Comparison of ENCODE assay signal across 18 cellular contexts in genomic region chr1:68121536-68121935, GRCh38.
DNase-seq lines count a peak whose midpoint lies in the region; ATAC-seq and TF ChIP-seq lines count a peak whose summit lies in the region.
"Had no signal": no experiment of that assay in that cellular context is flagged by ENCODE, and none has a peak within 500 bp of the region (broad histone marks: within the 10 kb centered on the region; RNA-seq: fewer than 3 reads in every experiment).

No MANE protein-coding gene starts in this region.

- TF ChIP-seq POLR2A in spleen (IDR thresholded peaks at IDR 0.05) = no peak

- peaks cover 2% of the 10 kb centered on the region for H3K4me1 Mint-ChIP-seq in endodermal cell
- H3K4me1 Mint-ChIP-seq in T-helper 17 cell = peaks cover 4% of the 10 kb centered on the region

- H3K9me3 Mint-ChIP-seq in endodermal cell = no peaks in the 10 kb centered on the region
- H3K9me3 Mint-ChIP-seq: activated naive CD8-positive, alpha-beta T cell treated with anti-CD3 and anti-CD28 coated beads, Interleukin-2, amount 10 ng/mL, durations not matched to agents 7 days and 5 days; dendritic cell treated with granulocyte-macrophage colony-stimulating factor and Interleukin-4, amounts not matched to agents 40 ng/mL and 50 ng/mL, for 4 days had no signal

- no peaks in the 10 kb centered on the region for H3K9me2 ChIP-seq in PC-3 (replicated peaks; ENCODE audit: low read length)

- no peaks in the 10 kb centered on the region; the same call in 1 of the 2 replicates for H3K36me3 ChIP-seq in PC-3 (ENCODE audit: low read depth, low read length)
- peaks cover 60% of the 10 kb centered on the region for H3K36me3 ChIP-seq in endodermal cell (ENCODE audit: control insufficient read depth, insufficient read depth, low read length)
- peaks cover 0 to 36% (median 0%) of the 10 kb centered on the region in 6 donors for H3K36me3 ChIP-seq in spleen
- H3K36me3 ChIP-seq: SJCRH30 had no signal

- CTCF ChIA-PET in PC-3 (lab: Charles Lee) = interaction anchor here (1.0 to 1.8 kb wide), 2 partner anchors 201 to 263 kb away, joined by 3 to 10 read pairs; no protein-coding TSS in a partner anchor

- peak; percentile 39 for DNase-seq in AG09319 (ENCODE audit: extremely low read depth, low read depth)
- peak; percentile 63 for DNase-seq in PC-3
- DNase-seq in endodermal cell = peak; percentile 24
- DNase-seq in myocyte (ENCODE audit: low read depth) = peak; percentile 43
- DNase-seq in spleen = no peak
- DNase-seq in T-helper 17 cell = no peak
- DNase-seq: activated CD8-positive, alpha-beta memory T cell treated with anti-CD3 and anti-CD28 coated beads, Interleukin-2, amount 50 U/mL, for 4 hours; activated naive CD8-positive, alpha-beta T cell treated with anti-CD3 and anti-CD28 coated beads, Interleukin-2, amount 10 ng/mL, durations not matched to agents 7 days and 5 days; heart right ventricle; KBM-7; left lung; NCI-H187; occipital lobe; SJCRH30 had no signal

- intact Hi-C loops in PC-3 (cut with micrococcal nuclease) (loop anchor here (2.0 to 5.0 kb wide), 3 partner anchors 51 to 111 kb away; partner anchors contain the start of gene WLS), spleen (cut with DNase I; ENCODE audit: low total_unique reads) (loop anchor here (5.0 kb wide), 1 partner anchor 216 kb away; no protein-coding TSS in a partner anchor)

- H3K4me3 Mint-ChIP-seq in endodermal cell (no peak overlapping the region), T-helper 17 cell (no peak overlapping the region)
- H3K4me3 Mint-ChIP-seq: activated naive CD8-positive, alpha-beta T cell treated with anti-CD3 and anti-CD28 coated beads, Interleukin-2, amount 10 ng/mL, durations not matched to agents 7 days and 5 days; dendritic cell treated with granulocyte-macrophage colony-stimulating factor and Interleukin-4, amounts not matched to agents 40 ng/mL and 50 ng/mL, for 4 days had no signal

- peaks cover 2% of the 10 kb centered on the region for H3K27me3 Mint-ChIP-seq in endodermal cell (ENCODE audit: insufficient read depth)
- H3K27me3 Mint-ChIP-seq in T-helper 17 cell = peaks cover 11% of the 10 kb centered on the region
- H3K27me3 Mint-ChIP-seq: dendritic cell treated with granulocyte-macrophage colony-stimulating factor and Interleukin-4, amounts not matched to agents 40 ng/mL and 50 ng/mL, for 4 days had no signal

- BruUV-seq in PC-3 (replicated peaks; lab: Mats Ljungman, UMichigan) = no TSS peak

- peak overlapping the region; percentile 10; the same call in 1 of the 2 replicates for H3K27ac ChIP-seq in PC-3 (ENCODE audit: low read length)
- no peak overlapping the region for H3K27ac ChIP-seq in endodermal cell (ENCODE audit: low read depth, low read length)
- peak overlapping the region in 3 of 8 donors; percentile 17 to 45 (median 25) for H3K27ac ChIP-seq in spleen
- H3K27ac ChIP-seq: heart right ventricle, left lung, SJCRH30, VCaP had no signal

- H2AFZ ChIP-seq in PC-3 (ENCODE audit: low read length) = no peak overlapping the region

- no peak overlapping the region for H3K4me2 ChIP-seq in PC-3 (ENCODE audit: low read length)

- H3F3A ChIP-seq in PC-3 (ENCODE audit: low read length, unreplicated experiment) = no peaks in the 10 kb centered on the region

- peak; percentile 76 for ATAC-seq in PC-3
- ATAC-seq in GM18861 (IDR thresholded peaks at IDR 0.05; ENCODE audit: unreplicated experiment) = no peak
- no peak for ATAC-seq in GM19397 (IDR thresholded peaks at IDR 0.05; ENCODE audit: unreplicated experiment)
- no peak for ATAC-seq in T-helper 17 cell
- ATAC-seq: heart right ventricle, left lung had no signal

- H4K20me1 ChIP-seq in PC-3 (ENCODE audit: low read length) = no peaks in the 10 kb centered on the region

- TF ChIP-seq CTCF in AG09319 (IDR thresholded peaks at IDR 0.05; ENCODE audit: low read depth, low read length) (no peak), PC-3 (conservative IDR thresholded peaks at IDR 0.05; ENCODE audit: low read depth, low read length) (no peak), endodermal cell (conservative IDR thresholded peaks at IDR 0.05) (no peak), spleen (IDR thresholded peaks at IDR 0.05 in 8 of 11, conservative IDR thresholded peaks at IDR 0.05 in 3 of 11) (no peak)

- 71 to 100% methylated on average over 2 to 4 of the region's 4 CpGs for WGBS in endodermal cell (ENCODE audit: insufficient coverage in 1 of 2, insufficient read length in 1 of 2), 2 experiments
- 61 to 79% (median 65%) methylated on average over 4 of the region's 4 CpGs for WGBS in spleen, 5 donors

- POLR2A ChIA-PET in PC-3 (lab: Charles Lee; ENCODE audit: unreplicated experiment) = no interaction called here

- H3K27ac Mint-ChIP-seq in endodermal cell = no peak overlapping the region
- no peak overlapping the region for H3K27ac Mint-ChIP-seq in T-helper 17 cell
- H3K27ac Mint-ChIP-seq: activated naive CD8-positive, alpha-beta T cell treated with anti-CD3 and anti-CD28 coated beads, Interleukin-2, amount 10 ng/mL, durations not matched to agents 7 days and 5 days; dendritic cell treated with granulocyte-macrophage colony-stimulating factor and Interleukin-4, amounts not matched to agents 40 ng/mL and 50 ng/mL, for 4 days had no signal

- H3K9me3 ChIP-seq in PC-3 (ENCODE audit: low read length) (no peaks in the 10 kb centered on the region), endodermal cell (ENCODE audit: control insufficient read depth, low read length) (no peaks in the 10 kb centered on the region), spleen (no peaks in the 10 kb centered on the region), T-helper 17 cell (ENCODE audit: control insufficient read depth, low read length, poor library complexity, severe bottlenecking) (no peaks in the 10 kb centered on the region)
- H3K9me3 ChIP-seq: heart right ventricle, left lung, SJCRH30 had no signal

- H3K27me3 ChIP-seq in PC-3 (ENCODE audit: low read length) (no peaks in the 10 kb centered on the region), endodermal cell (ENCODE audit: control insufficient read depth, insufficient read depth, low read length, poor library complexity, severe bottlenecking) (no peaks in the 10 kb centered on the region), spleen (replicated peaks in 1 of 7) (no peaks in the 10 kb centered on the region)
- H3K27me3 ChIP-seq: heart right ventricle, left lung, SJCRH30 had no signal

- H3K9ac ChIP-seq in PC-3 (ENCODE audit: low read length) (no peak overlapping the region), endodermal cell (ENCODE audit: extremely low read depth, low read length, poor library complexity, severe bottlenecking) (no peak overlapping the region)

- no peak overlapping the region for H3K4me3 ChIP-seq in PC-3 (ENCODE audit: low read length)
- no peak overlapping the region for H3K4me3 ChIP-seq in endodermal cell (ENCODE audit: low read length)
- H3K4me3 ChIP-seq in spleen = no peak overlapping the region
- H3K4me3 ChIP-seq: heart right ventricle, left lung, SJCRH30 had no signal

- H3K79me2 ChIP-seq in PC-3 (ENCODE audit: low read length) = no peaks in the 10 kb centered on the region

- H3K36me3 Mint-ChIP-seq in endodermal cell (ENCODE audit: low read depth) (peaks cover 17% of the 10 kb centered on the region), T-helper 17 cell (ENCODE audit: low read depth) (no peaks in the 10 kb centered on the region)
- H3K36me3 Mint-ChIP-seq: activated naive CD8-positive, alpha-beta T cell treated with anti-CD3 and anti-CD28 coated beads, Interleukin-2, amount 10 ng/mL, durations not matched to agents 7 days and 5 days had no signal

- H3K4me1 ChIP-seq in PC-3 (ENCODE audit: insufficient read depth, low read length) = peaks cover 9% of the 10 kb centered on the region; the same call in 1 of the 2 replicates
- H3K4me1 ChIP-seq in endodermal cell (ENCODE audit: control insufficient read depth, insufficient read depth, low read length) = no peaks in the 10 kb centered on the region
- H3K4me1 ChIP-seq in spleen = peaks cover 0 to 20% (median 7%) of the 10 kb centered on the region in 6 donors
- H3K4me1 ChIP-seq: left lung, SJCRH30 had no signal

Comparison
In these comparisons a context has a peak if more than half of its experiments do, and no peak if none do; other contexts are left out.
1. DNase-seq: peak in AG09319 (single experiment), PC-3 (single experiment), endodermal cell (single experiment) and myocyte (single experiment); none in spleen (single experiment) and T-helper 17 cell (0 of 3).